ENCODE assay signal across 12 cellular contexts in genomic region chr11:45924036-45924915, GRCh38. TPM values are rescaled to one million over a fixed set of nuclear protein-coding genes. Genes with fewer than 3 reads are reported as not detected.
DNase-seq lines count a peak whose midpoint lies in the region; ATAC-seq and TF ChIP-seq lines count a peak whose summit lies in the region.
"Had no signal": no experiment of that assay in that cellular context is flagged by ENCODE, and none has a peak within 500 bp of the region (broad histone marks: within the 10 kb centered on the region; RNA-seq: fewer than 3 reads in every experiment).

No MANE protein-coding gene starts in this region.

- no peak for ATAC-seq in activated naive CD8-positive, alpha-beta T cell treated with anti-CD3 and anti-CD28 coated beads, Interleukin-2, amount 50 U/mL, for 24 hours
- no peak for ATAC-seq in natural killer cell
- no peak for ATAC-seq in GM21367 (IDR thresholded peaks at IDR 0.05; ENCODE audit: unreplicated experiment)
- no peak for ATAC-seq in HG03354 (IDR thresholded peaks at IDR 0.05; ENCODE audit: poor library complexity, severe bottlenecking, unreplicated experiment)
- ATAC-seq in GM21619 (IDR thresholded peaks at IDR 0.05; ENCODE audit: unreplicated experiment), result no peak
- no peak for ATAC-seq in HG02798 (IDR thresholded peaks at IDR 0.05; ENCODE audit: poor library complexity, unreplicated experiment)

- DNase-seq in 8988T, result peak; percentile 79
- no peak for DNase-seq in Calu3
- no peak for DNase-seq in activated naive CD8-positive, alpha-beta T cell treated with anti-CD3 and anti-CD28 coated beads, Interleukin-2, amount 50 U/mL, for 24 hours
- DNase-seq in natural killer cell, result no peak
- DNase-seq: NCI-H446 treated with DMSO at 0.1 percent for 48 hours; stimulated activated CD4-positive, alpha-beta T cell treated with anti-CD3 and anti-CD28 coated beads, Interleukin-2, amount 100 ng/mL, for 48 hours had no signal

- H3K27ac Mint-ChIP-seq in Calu3 (ENCODE audit: unreplicated experiment), result peak overlapping the region; percentile 6
- no peak overlapping the region for H3K27ac Mint-ChIP-seq in activated naive CD8-positive, alpha-beta T cell treated with anti-CD3 and anti-CD28 coated beads, Interleukin-2, amount 50 U/mL, for 24 hours
- H3K27ac Mint-ChIP-seq in natural killer cell, result peak overlapping the region in 1 of 2 donors; percentile 21
- H3K27ac Mint-ChIP-seq: activated CD4-positive, alpha-beta T cell treated with anti-CD3 and anti-CD28 coated beads, Interleukin-2, amount 10 ng/mL, durations not matched to agents 7 days and 5 days had no signal

- H3K4me3 Mint-ChIP-seq in Calu3 (ENCODE audit: low read depth, unreplicated experiment) (peak overlapping the region; percentile 25), natural killer cell (peak overlapping the region; percentile 75)
- H3K4me3 Mint-ChIP-seq in activated naive CD8-positive, alpha-beta T cell treated with anti-CD3 and anti-CD28 coated beads, Interleukin-2, amount 50 U/mL, for 24 hours, result peak overlapping the region; percentile 53

- TSS peak; percentile 33 for BruUV-seq in Calu3 (replicated peaks; lab: Mats Ljungman, UMichigan)

- intact Hi-C loops in Calu3 (cut with micrococcal nuclease; ENCODE audit: unreplicated experiment), result no loop called here
- intact Hi-C loops in natural killer cell (cut with micrococcal nuclease), result no loop called here

- no peaks in the 10 kb centered on the region for H3K27me3 Mint-ChIP-seq in Calu3 (ENCODE audit: unreplicated experiment)
- peaks cover 13% of the 10 kb centered on the region for H3K27me3 Mint-ChIP-seq in activated naive CD8-positive, alpha-beta T cell treated with anti-CD3 and anti-CD28 coated beads, Interleukin-2, amount 50 U/mL, for 24 hours
- peaks cover 6 to 10% of the 10 kb centered on the region in 2 donors for H3K27me3 Mint-ChIP-seq in natural killer cell (ENCODE audit: low read depth in 2 of 2)

- H3K9me3 Mint-ChIP-seq in Calu3 (ENCODE audit: low read depth, unreplicated experiment) (no peaks in the 10 kb centered on the region), natural killer cell (no peaks in the 10 kb centered on the region)
- H3K9me3 Mint-ChIP-seq in activated naive CD8-positive, alpha-beta T cell treated with anti-CD3 and anti-CD28 coated beads, Interleukin-2, amount 50 U/mL, for 24 hours, result no peaks in the 10 kb centered on the region
- H3K9me3 Mint-ChIP-seq: activated CD4-positive, alpha-beta T cell treated with anti-CD3 and anti-CD28 coated beads, Interleukin-2, amount 10 ng/mL, durations not matched to agents 7 days and 5 days had no signal

- H3K36me3 Mint-ChIP-seq in Calu3 (ENCODE audit: insufficient read depth, unreplicated experiment) (peaks cover 13% of the 10 kb centered on the region), natural killer cell (no peaks in the 10 kb centered on the region)
- no peaks in the 10 kb centered on the region for H3K36me3 Mint-ChIP-seq in activated naive CD8-positive, alpha-beta T cell treated with anti-CD3 and anti-CD28 coated beads, Interleukin-2, amount 50 U/mL, for 24 hours (ENCODE audit: low read depth)

- CTCF ChIA-PET in Calu3 (lab: Charles Lee), result no interaction called here

- H3K4me1 Mint-ChIP-seq in Calu3 (ENCODE audit: low read depth, unreplicated experiment) (peaks cover 8% of the 10 kb centered on the region), natural killer cell (peaks cover 14 to 24% of the 10 kb centered on the region in 2 donors)
- H3K4me1 Mint-ChIP-seq in activated naive CD8-positive, alpha-beta T cell treated with anti-CD3 and anti-CD28 coated beads, Interleukin-2, amount 50 U/mL, for 24 hours, result peaks cover 15% of the 10 kb centered on the region

- TF ChIP-seq CTCF in Calu3 (IDR thresholded peaks at IDR 0.05; ENCODE audit: unreplicated experiment), result no peak
- TF ChIP-seq CTCF in natural killer cell (IDR thresholded peaks at IDR 0.05), result no peak

RNA-seq across cellular contexts. Expression of gene LARGE2, which starts 1.8 kb away (rescaled TPM):
- total RNA-seq in Calu3 (2022) (30.1 and 33.9 TPM in 2 replicates), natural killer cell (1 to 10 TPM in 2 of 3 donors, under 1 TPM in 1; 0.40 to 1.7 (median 1.0) TPM)

RNA-seq across cellular contexts. Expression of gene PEX16, which starts 6.6 kb away (rescaled TPM):
- total RNA-seq in Calu3 (2022) (32.9 and 34.5 TPM in 2 replicates), natural killer cell (10 to 100 TPM; 61.3 to 75.8 (median 67.6) TPM)

RNA-seq across cellular contexts. Expression of gene FREY1, which starts 17.2 kb away (rescaled TPM):
- total RNA-seq in Calu3 (2022) (0.99 and 2.1 TPM in 2 replicates), natural killer cell (1 to 10 TPM; 3.7 to 6.8 (median 3.9) TPM)
- total RNA-seq: epithelial cell of proximal tubule had no signal

RNA-seq across cellular contexts. Expression of gene MAPK8IP1, which starts 38.8 kb away (rescaled TPM):
- total RNA-seq in Calu3 (2022) (4.1 and 4.9 TPM in 2 replicates), natural killer cell (10 to 100 TPM in 2 of 3 donors, 1 to 10 TPM in 1; 9.7 to 21.5 (median 13.9) TPM)

Comparison
In these comparisons a context has a peak if more than half of its experiments do, and no peak if none do; other contexts are left out.
1. H3K4me3 Mint-ChIP-seq: peak in every context shown above with its lines; median percentile 75 in natural killer cell; 53 in activated naive CD8-positive, alpha-beta T cell treated with anti-CD3 and anti-CD28 coated beads, Interleukin-2, amount 50 U/mL, for 24 hours; 25 in Calu3.
2. RNA of gene LARGE2, which starts 1.8 kb away (total RNA-seq): 30.1 to 33.9 TPM in Calu3; 0.40 to 1.7 TPM in natural killer cell; every median in the first group is over 10 times any median in the second.